1 cellular context compared by ENCODE assay signal in the genomic region with DNA sequence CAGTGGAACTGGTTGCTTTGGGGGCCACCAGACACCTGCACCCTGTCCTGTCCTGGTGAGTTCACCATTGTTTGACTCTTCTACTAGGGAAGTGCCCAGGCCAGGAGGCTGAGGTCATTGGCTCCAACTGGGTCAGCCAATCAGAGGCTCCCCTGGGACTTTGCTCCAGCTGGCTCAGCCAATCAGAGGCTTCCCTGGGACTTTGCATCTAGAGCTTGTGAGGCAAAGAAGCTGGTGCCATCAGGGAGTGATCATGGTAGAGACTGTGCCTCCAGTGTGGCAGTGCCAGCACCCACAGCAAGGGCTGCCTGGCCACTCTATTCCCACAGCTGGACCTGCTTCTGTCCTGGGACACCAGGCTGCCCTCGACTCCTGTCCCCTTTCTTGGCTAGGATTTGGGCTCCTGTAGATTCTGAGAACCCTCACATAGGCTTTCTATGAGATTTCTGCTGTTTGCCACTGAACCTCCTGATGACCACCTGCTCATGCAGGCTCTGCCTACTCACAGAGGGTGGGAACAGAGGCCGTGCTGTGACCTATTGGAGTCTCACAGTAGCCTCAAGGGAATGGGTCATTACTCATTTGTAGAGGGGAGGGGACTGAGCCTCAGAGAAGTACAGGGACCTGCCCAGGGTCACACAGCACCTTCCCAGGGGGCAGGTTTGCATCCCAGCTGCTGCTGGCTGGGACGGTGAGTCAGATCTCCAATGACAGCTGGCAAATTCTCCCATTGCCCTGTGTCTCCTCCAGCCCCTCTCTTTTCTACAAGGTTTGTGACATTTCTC.
TF ChIP-seq lines count a peak whose summit lies in the region.

No MANE protein-coding gene starts in this region.

TF ChIP-seq in IMR-90, 13 proteins besides CTCF, POLR2A, EP300 and RAD21:
- TF ChIP-seq SMC3 (IDR thresholded peaks at IDR 0.05; ENCODE audit: low read depth, low read length) (no peak), FOS (IDR thresholded peaks at IDR 0.05; ENCODE audit: low read depth, low read length) (no peak), MAZ (IDR thresholded peaks at IDR 0.05; ENCODE audit: borderline replicate concordance, low read depth, low read length) (no peak), BHLHE40 (IDR thresholded peaks at IDR 0.05; ENCODE audit: low read depth, low read length) (no peak), CEBPB (IDR thresholded peaks at IDR 0.05; ENCODE audit: low read depth, low read length) (no peak), MAFK (IDR thresholded peaks at IDR 0.05; ENCODE audit: low read depth, low read length) (no peak), ELK1 (IDR thresholded peaks at IDR 0.05; ENCODE audit: borderline replicate concordance, low read depth, low read length) (no peak), RFX5 (IDR thresholded peaks at IDR 0.05; ENCODE audit: low read depth, low read length) (no peak), RCOR1 (IDR thresholded peaks at IDR 0.05; ENCODE audit: insufficient replicate concordance, low read length) (no peak), CHD1 (IDR thresholded peaks at IDR 0.05; ENCODE audit: low read depth, low read length) (no peak), MXI1 (IDR thresholded peaks at IDR 0.05; ENCODE audit: borderline replicate concordance, low read depth, low read length) (no peak), NFE2L2 (IDR thresholded peaks at IDR 0.05; ENCODE audit: low read depth, low read length) (no peak)
- TF ChIP-seq, protein P1, sequence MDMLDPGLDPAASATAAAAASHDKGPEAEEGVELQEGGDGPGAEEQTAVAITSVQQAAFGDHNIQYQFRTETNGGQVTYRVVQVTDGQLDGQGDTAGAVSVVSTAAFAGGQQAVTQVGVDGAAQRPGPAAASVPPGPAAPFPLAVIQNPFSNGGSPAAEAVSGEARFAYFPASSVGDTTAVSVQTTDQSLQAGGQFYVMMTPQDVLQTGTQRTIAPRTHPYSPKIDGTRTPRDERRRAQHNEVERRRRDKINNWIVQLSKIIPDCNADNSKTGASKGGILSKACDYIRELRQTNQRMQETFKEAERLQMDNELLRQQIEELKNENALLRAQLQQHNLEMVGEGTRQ (IDR thresholded peaks at IDR 0.05; ENCODE audit: low read depth, low read length): no peak
